In the genomic region with DNA sequence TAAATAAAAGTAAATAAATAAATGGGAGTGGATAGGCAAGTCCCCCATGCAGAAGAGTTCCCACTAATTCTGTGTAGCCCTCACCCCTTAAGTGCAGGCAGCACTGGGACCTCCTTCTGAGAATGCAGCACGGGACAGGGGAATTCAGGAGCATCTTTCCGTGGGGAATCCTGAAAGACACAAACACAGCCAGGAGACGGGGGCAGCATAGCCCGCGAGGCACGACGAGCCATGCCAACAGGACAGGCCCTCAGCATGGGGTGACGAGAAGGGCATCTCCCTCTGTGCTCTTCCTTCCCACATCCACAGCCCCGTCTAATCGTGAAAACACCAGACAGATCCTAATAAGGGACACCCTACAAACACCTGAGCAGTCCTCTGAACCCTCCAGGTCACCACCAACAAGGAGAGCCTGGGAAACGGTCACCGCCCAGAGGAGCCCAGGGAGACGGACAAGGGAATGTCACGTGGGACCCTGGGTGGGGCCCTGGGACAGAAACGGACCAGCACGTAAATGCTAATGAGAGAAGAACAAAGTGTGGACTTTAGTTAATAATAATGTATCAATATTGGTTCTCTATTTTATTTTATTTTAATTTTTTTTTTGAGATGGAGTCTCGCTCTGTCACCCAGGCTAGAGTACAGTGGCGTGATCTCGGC, we compare ENCODE assay signal across 1 cellular context.
TF ChIP-seq lines count a peak whose summit lies in the region.

No MANE protein-coding gene starts in this region.

TF ChIP-seq in H1, 55 proteins besides CTCF, POLR2A, EP300 and RAD21:
- TF ChIP-seq CHD2 (IDR thresholded peaks at IDR 0.05; ENCODE audit: low read length) = no peak
- TF ChIP-seq, protein P1, sequence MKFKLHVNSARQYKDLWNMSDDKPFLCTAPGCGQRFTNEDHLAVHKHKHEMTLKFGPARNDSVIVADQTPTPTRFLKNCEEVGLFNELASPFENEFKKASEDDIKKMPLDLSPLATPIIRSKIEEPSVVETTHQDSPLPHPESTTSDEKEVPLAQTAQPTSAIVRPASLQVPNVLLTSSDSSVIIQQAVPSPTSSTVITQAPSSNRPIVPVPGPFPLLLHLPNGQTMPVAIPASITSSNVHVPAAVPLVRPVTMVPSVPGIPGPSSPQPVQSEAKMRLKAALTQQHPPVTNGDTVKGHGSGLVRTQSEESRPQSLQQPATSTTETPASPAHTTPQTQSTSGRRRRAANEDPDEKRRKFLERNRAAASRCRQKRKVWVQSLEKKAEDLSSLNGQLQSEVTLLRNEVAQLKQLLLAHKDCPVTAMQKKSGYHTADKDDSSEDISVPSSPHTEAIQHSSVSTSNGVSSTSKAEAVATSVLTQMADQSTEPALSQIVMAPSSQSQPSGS (IDR thresholded peaks at IDR 0.05; ENCODE audit: low read length) = no peak
- TF ChIP-seq, protein P2, sequence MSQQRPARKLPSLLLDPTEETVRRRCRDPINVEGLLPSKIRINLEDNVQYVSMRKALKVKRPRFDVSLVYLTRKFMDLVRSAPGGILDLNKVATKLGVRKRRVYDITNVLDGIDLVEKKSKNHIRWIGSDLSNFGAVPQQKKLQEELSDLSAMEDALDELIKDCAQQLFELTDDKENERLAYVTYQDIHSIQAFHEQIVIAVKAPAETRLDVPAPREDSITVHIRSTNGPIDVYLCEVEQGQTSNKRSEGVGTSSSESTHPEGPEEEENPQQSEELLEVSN (IDR thresholded peaks at IDR 0.05) = no peak
- TF ChIP-seq SIX5 (IDR thresholded peaks at IDR 0.05; ENCODE audit: low read depth, low read length) = no peak
- TF ChIP-seq SP2 (IDR thresholded peaks at IDR 0.05; ENCODE audit: low read length) = no peak
- TF ChIP-seq TCF12 (IDR thresholded peaks at IDR 0.05; ENCODE audit: low read depth, low read length) = no peak
- no peak for TF ChIP-seq BRCA1 (IDR thresholded peaks at IDR 0.05; ENCODE audit: low read depth, low read length)
- no peak for TF ChIP-seq KDM1A (IDR thresholded peaks at IDR 0.05; ENCODE audit: borderline replicate concordance, low read length)
- no peak for TF ChIP-seq CBX5 (IDR thresholded peaks at IDR 0.05; ENCODE audit: low read depth, low read length)
- TF ChIP-seq KDM4A (IDR thresholded peaks at IDR 0.05; ENCODE audit: low read depth, low read length, severe bottlenecking) = no peak
- TF ChIP-seq, protein P3, sequence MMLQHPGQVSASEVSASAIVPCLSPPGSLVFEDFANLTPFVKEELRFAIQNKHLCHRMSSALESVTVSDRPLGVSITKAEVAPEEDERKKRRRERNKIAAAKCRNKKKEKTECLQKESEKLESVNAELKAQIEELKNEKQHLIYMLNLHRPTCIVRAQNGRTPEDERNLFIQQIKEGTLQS (IDR thresholded peaks at IDR 0.05; ENCODE audit: insufficient read depth, low read depth, low read length) = no peak
- TF ChIP-seq SIN3A (conservative IDR thresholded peaks at IDR 0.05 in 1 of 2, IDR thresholded peaks at IDR 0.05 in 1 of 2; ENCODE audit: low read depth in 1 of 2, low read length in 2 of 2) = no peak
- no peak for TF ChIP-seq RXRA (IDR thresholded peaks at IDR 0.05; ENCODE audit: insufficient read depth, low read depth, low read length)
- TF ChIP-seq POLR2AphosphoS5 (IDR thresholded peaks at IDR 0.05; ENCODE audit: low read depth, low read length) = no peak
- TF ChIP-seq, protein P4, sequence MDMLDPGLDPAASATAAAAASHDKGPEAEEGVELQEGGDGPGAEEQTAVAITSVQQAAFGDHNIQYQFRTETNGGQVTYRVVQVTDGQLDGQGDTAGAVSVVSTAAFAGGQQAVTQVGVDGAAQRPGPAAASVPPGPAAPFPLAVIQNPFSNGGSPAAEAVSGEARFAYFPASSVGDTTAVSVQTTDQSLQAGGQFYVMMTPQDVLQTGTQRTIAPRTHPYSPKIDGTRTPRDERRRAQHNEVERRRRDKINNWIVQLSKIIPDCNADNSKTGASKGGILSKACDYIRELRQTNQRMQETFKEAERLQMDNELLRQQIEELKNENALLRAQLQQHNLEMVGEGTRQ (IDR thresholded peaks at IDR 0.05; ENCODE audit: low read length) = no peak
- no peak for TF ChIP-seq PHF8 (conservative IDR thresholded peaks at IDR 0.05; ENCODE audit: low read depth, low read length)
- TF ChIP-seq, protein P5, sequence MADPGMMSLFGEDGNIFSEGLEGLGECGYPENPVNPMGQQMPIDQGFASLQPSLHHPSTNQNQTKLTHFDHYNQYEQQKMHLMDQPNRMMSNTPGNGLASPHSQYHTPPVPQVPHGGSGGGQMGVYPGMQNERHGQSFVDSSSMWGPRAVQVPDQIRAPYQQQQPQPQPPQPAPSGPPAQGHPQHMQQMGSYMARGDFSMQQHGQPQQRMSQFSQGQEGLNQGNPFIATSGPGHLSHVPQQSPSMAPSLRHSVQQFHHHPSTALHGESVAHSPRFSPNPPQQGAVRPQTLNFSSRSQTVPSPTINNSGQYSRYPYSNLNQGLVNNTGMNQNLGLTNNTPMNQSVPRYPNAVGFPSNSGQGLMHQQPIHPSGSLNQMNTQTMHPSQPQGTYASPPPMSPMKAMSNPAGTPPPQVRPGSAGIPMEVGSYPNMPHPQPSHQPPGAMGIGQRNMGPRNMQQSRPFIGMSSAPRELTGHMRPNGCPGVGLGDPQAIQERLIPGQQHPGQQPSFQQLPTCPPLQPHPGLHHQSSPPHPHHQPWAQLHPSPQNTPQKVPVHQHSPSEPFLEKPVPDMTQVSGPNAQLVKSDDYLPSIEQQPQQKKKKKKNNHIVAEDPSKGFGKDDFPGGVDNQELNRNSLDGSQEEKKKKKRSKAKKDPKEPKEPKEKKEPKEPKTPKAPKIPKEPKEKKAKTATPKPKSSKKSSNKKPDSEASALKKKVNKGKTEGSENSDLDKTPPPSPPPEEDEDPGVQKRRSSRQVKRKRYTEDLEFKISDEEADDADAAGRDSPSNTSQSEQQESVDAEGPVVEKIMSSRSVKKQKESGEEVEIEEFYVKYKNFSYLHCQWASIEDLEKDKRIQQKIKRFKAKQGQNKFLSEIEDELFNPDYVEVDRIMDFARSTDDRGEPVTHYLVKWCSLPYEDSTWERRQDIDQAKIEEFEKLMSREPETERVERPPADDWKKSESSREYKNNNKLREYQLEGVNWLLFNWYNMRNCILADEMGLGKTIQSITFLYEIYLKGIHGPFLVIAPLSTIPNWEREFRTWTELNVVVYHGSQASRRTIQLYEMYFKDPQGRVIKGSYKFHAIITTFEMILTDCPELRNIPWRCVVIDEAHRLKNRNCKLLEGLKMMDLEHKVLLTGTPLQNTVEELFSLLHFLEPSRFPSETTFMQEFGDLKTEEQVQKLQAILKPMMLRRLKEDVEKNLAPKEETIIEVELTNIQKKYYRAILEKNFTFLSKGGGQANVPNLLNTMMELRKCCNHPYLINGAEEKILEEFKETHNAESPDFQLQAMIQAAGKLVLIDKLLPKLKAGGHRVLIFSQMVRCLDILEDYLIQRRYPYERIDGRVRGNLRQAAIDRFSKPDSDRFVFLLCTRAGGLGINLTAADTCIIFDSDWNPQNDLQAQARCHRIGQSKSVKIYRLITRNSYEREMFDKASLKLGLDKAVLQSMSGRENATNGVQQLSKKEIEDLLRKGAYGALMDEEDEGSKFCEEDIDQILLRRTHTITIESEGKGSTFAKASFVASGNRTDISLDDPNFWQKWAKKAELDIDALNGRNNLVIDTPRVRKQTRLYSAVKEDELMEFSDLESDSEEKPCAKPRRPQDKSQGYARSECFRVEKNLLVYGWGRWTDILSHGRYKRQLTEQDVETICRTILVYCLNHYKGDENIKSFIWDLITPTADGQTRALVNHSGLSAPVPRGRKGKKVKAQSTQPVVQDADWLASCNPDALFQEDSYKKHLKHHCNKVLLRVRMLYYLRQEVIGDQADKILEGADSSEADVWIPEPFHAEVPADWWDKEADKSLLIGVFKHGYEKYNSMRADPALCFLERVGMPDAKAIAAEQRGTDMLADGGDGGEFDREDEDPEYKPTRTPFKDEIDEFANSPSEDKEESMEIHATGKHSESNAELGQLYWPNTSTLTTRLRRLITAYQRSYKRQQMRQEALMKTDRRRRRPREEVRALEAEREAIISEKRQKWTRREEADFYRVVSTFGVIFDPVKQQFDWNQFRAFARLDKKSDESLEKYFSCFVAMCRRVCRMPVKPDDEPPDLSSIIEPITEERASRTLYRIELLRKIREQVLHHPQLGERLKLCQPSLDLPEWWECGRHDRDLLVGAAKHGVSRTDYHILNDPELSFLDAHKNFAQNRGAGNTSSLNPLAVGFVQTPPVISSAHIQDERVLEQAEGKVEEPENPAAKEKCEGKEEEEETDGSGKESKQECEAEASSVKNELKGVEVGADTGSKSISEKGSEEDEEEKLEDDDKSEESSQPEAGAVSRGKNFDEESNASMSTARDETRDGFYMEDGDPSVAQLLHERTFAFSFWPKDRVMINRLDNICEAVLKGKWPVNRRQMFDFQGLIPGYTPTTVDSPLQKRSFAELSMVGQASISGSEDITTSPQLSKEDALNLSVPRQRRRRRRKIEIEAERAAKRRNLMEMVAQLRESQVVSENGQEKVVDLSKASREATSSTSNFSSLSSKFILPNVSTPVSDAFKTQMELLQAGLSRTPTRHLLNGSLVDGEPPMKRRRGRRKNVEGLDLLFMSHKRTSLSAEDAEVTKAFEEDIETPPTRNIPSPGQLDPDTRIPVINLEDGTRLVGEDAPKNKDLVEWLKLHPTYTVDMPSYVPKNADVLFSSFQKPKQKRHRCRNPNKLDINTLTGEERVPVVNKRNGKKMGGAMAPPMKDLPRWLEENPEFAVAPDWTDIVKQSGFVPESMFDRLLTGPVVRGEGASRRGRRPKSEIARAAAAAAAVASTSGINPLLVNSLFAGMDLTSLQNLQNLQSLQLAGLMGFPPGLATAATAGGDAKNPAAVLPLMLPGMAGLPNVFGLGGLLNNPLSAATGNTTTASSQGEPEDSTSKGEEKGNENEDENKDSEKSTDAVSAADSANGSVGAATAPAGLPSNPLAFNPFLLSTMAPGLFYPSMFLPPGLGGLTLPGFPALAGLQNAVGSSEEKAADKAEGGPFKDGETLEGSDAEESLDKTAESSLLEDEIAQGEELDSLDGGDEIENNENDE (IDR thresholded peaks at IDR 0.05; ENCODE audit: insufficient replicate concordance, low read length) = no peak
- no peak for TF ChIP-seq ASH2L (IDR thresholded peaks at IDR 0.05; ENCODE audit: low read length)
- no peak for TF ChIP-seq YY1 (IDR thresholded peaks at IDR 0.05; ENCODE audit: low read depth, low read length)
